Comparison of ENCODE assay signal across 1 cellular context in the genomic region with DNA sequence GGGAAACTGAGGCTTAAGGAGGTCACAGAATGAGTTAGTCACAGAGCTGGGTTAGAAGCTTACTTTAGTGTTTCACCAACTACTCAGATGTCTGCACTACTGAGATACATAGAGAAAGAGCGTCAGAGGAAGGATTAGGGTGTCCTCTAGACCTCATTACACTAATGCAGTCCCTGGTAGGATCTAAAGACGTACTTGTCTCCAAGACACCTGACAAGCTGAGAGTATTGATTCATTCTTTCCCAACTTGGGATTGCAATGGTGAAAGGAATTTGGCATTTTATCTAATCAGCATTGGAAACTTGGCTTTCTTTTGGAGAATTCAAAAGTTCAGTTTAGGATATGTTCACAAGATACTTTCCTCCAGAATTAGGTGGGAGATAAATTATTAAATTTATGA.
TF ChIP-seq lines count a peak whose summit lies in the region.

No MANE protein-coding gene starts in this region.

TF ChIP-seq in HepG2, 621 proteins besides CTCF, POLR2A, EP300 and RAD21 (continued from another document):
- TF ChIP-seq, protein P1, sequence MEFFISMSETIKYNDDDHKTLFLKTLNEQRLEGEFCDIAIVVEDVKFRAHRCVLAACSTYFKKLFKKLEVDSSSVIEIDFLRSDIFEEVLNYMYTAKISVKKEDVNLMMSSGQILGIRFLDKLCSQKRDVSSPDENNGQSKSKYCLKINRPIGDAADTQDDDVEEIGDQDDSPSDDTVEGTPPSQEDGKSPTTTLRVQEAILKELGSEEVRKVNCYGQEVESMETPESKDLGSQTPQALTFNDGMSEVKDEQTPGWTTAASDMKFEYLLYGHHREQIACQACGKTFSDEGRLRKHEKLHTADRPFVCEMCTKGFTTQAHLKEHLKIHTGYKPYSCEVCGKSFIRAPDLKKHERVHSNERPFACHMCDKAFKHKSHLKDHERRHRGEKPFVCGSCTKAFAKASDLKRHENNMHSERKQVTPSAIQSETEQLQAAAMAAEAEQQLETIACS (CRISPR knock-in tag; IDR thresholded peaks at IDR 0.05) = no peak
- TF ChIP-seq ZNF326 (CRISPR knock-in tag; IDR thresholded peaks at IDR 0.05; ENCODE audit: borderline replicate concordance) (no peak), ATRX (CRISPR knock-in tag; IDR thresholded peaks at IDR 0.05; ENCODE audit: borderline replicate concordance) (no peak), ZFP62 (CRISPR knock-in tag; IDR thresholded peaks at IDR 0.05) (no peak)
